ENCODE assay signal across 9 cellular contexts in genomic region chrX:72130762-72131231, GRCh38. TPM values are rescaled to one million over a fixed set of nuclear protein-coding genes. Genes with fewer than 3 reads are reported as not detected.
DNase-seq lines count a peak whose midpoint lies in the region; ATAC-seq and TF ChIP-seq lines count a peak whose summit lies in the region.
"Had no signal": no experiment of that assay in that cellular context is flagged by ENCODE, and none has a peak within 500 bp of the region (broad histone marks: within the 10 kb centered on the region; RNA-seq: fewer than 3 reads in every experiment).

No MANE protein-coding gene starts in this region.

- DNase-seq in GM23338 (ENCODE audit: low spot score) (peak; percentile 55), cardiac fibroblast (ENCODE audit: low read depth in 2 of 2) (no peak), kidney epithelial cell (ENCODE audit: low read depth) (no peak), UCSD-AML1 (lab: John Stamatoyannopoulos, UW; ENCODE audit: unreplicated experiment) (no peak), SW 1271 (lab: John Stamatoyannopoulos, UW) (no peak), GM03348 (ENCODE audit: low spot score) (no peak)
- no peak for DNase-seq in stimulated activated naive B cell treated with anti-CD40 and anti-IgM and Interleukin-4, amounts not matched to agents 10 μg/mL and 1 μg/mL and 100 μg/mL, for 72 hours
- DNase-seq in activated CD4-positive, alpha-beta T cell treated with anti-CD3 and anti-CD28 coated beads, Interleukin-2, amount 50 U/mL, for 48 hours = no peak
- DNase-seq: SJCRH30 had no signal

- H3K27ac ChIP-seq in GM23338 (ENCODE audit: low read depth) = no peak overlapping the region
- H3K27ac ChIP-seq: SJCRH30 had no signal

- H3K27me3 Mint-ChIP-seq in GM23338 (ENCODE audit: insufficient read depth, low read depth, poor library complexity) = peaks cover 48% of the 10 kb centered on the region
- peaks cover 38 to 46% of the 10 kb centered on the region in 2 donors for H3K27me3 Mint-ChIP-seq in stimulated activated naive B cell treated with anti-CD40 and anti-IgM and Interleukin-4, amounts not matched to agents 10 μg/mL and 1 μg/mL and 100 μg/mL, for 72 hours

- H3K4me3 ChIP-seq in GM23338 = peak overlapping the region; percentile 58
- H3K4me3 ChIP-seq in cardiac fibroblast (replicated peaks in 1 of 2; ENCODE audit: low read depth in 2 of 2, low read length in 2 of 2) = peak overlapping the region; percentile 35 to 53
- H3K4me3 ChIP-seq in kidney epithelial cell (ENCODE audit: low read depth, low read length) = peak overlapping the region; percentile 38

- peaks cover 17% of the 10 kb centered on the region for H3K9me3 Mint-ChIP-seq in GM23338
- H3K9me3 Mint-ChIP-seq in stimulated activated naive B cell treated with anti-CD40 and anti-IgM and Interleukin-4, amounts not matched to agents 10 μg/mL and 1 μg/mL and 100 μg/mL, for 72 hours = no peaks in the 10 kb centered on the region

- no peak overlapping the region for H3K27ac Mint-ChIP-seq in GM23338
- no peak overlapping the region for H3K27ac Mint-ChIP-seq in stimulated activated naive B cell treated with anti-CD40 and anti-IgM and Interleukin-4, amounts not matched to agents 10 μg/mL and 1 μg/mL and 100 μg/mL, for 72 hours

- H3K4me2 ChIP-seq in GM23338 = peak overlapping the region; percentile 79

- no peak overlapping the region for H2AFZ ChIP-seq in GM23338

- H3F3A ChIP-seq in GM23338 (replicated peaks; ENCODE audit: low read depth) = no peaks in the 10 kb centered on the region

- peaks cover 9% of the 10 kb centered on the region for H3K4me1 ChIP-seq in GM23338 (ENCODE audit: insufficient read depth)

- H3K36me3 ChIP-seq in GM23338 (ENCODE audit: insufficient read depth) (no peaks in the 10 kb centered on the region), kidney epithelial cell (ENCODE audit: control insufficient read depth, insufficient read depth, low read length) (no peaks in the 10 kb centered on the region)
- H3K36me3 ChIP-seq: SJCRH30 had no signal

- H3K36me3 Mint-ChIP-seq in GM23338 (ENCODE audit: low read depth) = peaks cover 24% of the 10 kb centered on the region
- no peaks in the 10 kb centered on the region for H3K36me3 Mint-ChIP-seq in stimulated activated naive B cell treated with anti-CD40 and anti-IgM and Interleukin-4, amounts not matched to agents 10 μg/mL and 1 μg/mL and 100 μg/mL, for 72 hours

- H3K27me3 ChIP-seq in GM23338 (ENCODE audit: insufficient read depth) (peaks cover 49% of the 10 kb centered on the region), kidney epithelial cell (ENCODE audit: control insufficient read depth, insufficient read depth, low read length) (peaks cover 3% of the 10 kb centered on the region)
- H3K27me3 ChIP-seq: SJCRH30 had no signal

- peaks cover 25% of the 10 kb centered on the region for H3K4me1 Mint-ChIP-seq in GM23338
- H3K4me1 Mint-ChIP-seq in stimulated activated naive B cell treated with anti-CD40 and anti-IgM and Interleukin-4, amounts not matched to agents 10 μg/mL and 1 μg/mL and 100 μg/mL, for 72 hours = peaks cover 5 to 11% of the 10 kb centered on the region in 2 donors

- no peaks in the 10 kb centered on the region for H3K79me2 ChIP-seq in GM23338 (replicated peaks; ENCODE audit: insufficient read depth)

- H4K20me1 ChIP-seq in GM23338 (replicated peaks; ENCODE audit: insufficient read depth) = no peaks in the 10 kb centered on the region

- H3K4me3 Mint-ChIP-seq in GM23338 = peak overlapping the region; percentile 66
- H3K4me3 Mint-ChIP-seq in stimulated activated naive B cell treated with anti-CD40 and anti-IgM and Interleukin-4, amounts not matched to agents 10 μg/mL and 1 μg/mL and 100 μg/mL, for 72 hours = peak overlapping the region; percentile 39 to 74

- TF ChIP-seq CTCF in GM23338 (conservative IDR thresholded peaks at IDR 0.05; ENCODE audit: low read depth in 2 of 2) (no peak), cardiac fibroblast (IDR thresholded peaks at IDR 0.05; ENCODE audit: low read depth, low read length) (no peak), kidney epithelial cell (IDR thresholded peaks at IDR 0.05; ENCODE audit: insufficient read depth, low read length, poor library complexity, severe bottlenecking) (no peak)

- peak; percentile 60 for ATAC-seq in GM23338
- ATAC-seq in stimulated activated naive B cell treated with anti-CD40 and anti-IgM and Interleukin-4, amounts not matched to agents 10 μg/mL and 1 μg/mL and 100 μg/mL, for 72 hours (replicated peaks) = no peak

- no peaks in the 10 kb centered on the region for H3K9me2 ChIP-seq in GM23338 (ENCODE audit: insufficient read depth)

TF ChIP-seq in GM23338, 12 proteins besides CTCF, POLR2A, EP300 and RAD21 (continues in another document):
- TF ChIP-seq ETS1 (IDR thresholded peaks at IDR 0.05) = no peak
- TF ChIP-seq NANOG (IDR thresholded peaks at IDR 0.05; ENCODE audit: borderline replicate concordance) = no peak
- TF ChIP-seq ZNF114 (CRISPR knock-in tag; IDR thresholded peaks at IDR 0.05) = no peak
- no peak for TF ChIP-seq JUNB (IDR thresholded peaks at IDR 0.05; ENCODE audit: unreplicated experiment)
- TF ChIP-seq, protein P1, sequence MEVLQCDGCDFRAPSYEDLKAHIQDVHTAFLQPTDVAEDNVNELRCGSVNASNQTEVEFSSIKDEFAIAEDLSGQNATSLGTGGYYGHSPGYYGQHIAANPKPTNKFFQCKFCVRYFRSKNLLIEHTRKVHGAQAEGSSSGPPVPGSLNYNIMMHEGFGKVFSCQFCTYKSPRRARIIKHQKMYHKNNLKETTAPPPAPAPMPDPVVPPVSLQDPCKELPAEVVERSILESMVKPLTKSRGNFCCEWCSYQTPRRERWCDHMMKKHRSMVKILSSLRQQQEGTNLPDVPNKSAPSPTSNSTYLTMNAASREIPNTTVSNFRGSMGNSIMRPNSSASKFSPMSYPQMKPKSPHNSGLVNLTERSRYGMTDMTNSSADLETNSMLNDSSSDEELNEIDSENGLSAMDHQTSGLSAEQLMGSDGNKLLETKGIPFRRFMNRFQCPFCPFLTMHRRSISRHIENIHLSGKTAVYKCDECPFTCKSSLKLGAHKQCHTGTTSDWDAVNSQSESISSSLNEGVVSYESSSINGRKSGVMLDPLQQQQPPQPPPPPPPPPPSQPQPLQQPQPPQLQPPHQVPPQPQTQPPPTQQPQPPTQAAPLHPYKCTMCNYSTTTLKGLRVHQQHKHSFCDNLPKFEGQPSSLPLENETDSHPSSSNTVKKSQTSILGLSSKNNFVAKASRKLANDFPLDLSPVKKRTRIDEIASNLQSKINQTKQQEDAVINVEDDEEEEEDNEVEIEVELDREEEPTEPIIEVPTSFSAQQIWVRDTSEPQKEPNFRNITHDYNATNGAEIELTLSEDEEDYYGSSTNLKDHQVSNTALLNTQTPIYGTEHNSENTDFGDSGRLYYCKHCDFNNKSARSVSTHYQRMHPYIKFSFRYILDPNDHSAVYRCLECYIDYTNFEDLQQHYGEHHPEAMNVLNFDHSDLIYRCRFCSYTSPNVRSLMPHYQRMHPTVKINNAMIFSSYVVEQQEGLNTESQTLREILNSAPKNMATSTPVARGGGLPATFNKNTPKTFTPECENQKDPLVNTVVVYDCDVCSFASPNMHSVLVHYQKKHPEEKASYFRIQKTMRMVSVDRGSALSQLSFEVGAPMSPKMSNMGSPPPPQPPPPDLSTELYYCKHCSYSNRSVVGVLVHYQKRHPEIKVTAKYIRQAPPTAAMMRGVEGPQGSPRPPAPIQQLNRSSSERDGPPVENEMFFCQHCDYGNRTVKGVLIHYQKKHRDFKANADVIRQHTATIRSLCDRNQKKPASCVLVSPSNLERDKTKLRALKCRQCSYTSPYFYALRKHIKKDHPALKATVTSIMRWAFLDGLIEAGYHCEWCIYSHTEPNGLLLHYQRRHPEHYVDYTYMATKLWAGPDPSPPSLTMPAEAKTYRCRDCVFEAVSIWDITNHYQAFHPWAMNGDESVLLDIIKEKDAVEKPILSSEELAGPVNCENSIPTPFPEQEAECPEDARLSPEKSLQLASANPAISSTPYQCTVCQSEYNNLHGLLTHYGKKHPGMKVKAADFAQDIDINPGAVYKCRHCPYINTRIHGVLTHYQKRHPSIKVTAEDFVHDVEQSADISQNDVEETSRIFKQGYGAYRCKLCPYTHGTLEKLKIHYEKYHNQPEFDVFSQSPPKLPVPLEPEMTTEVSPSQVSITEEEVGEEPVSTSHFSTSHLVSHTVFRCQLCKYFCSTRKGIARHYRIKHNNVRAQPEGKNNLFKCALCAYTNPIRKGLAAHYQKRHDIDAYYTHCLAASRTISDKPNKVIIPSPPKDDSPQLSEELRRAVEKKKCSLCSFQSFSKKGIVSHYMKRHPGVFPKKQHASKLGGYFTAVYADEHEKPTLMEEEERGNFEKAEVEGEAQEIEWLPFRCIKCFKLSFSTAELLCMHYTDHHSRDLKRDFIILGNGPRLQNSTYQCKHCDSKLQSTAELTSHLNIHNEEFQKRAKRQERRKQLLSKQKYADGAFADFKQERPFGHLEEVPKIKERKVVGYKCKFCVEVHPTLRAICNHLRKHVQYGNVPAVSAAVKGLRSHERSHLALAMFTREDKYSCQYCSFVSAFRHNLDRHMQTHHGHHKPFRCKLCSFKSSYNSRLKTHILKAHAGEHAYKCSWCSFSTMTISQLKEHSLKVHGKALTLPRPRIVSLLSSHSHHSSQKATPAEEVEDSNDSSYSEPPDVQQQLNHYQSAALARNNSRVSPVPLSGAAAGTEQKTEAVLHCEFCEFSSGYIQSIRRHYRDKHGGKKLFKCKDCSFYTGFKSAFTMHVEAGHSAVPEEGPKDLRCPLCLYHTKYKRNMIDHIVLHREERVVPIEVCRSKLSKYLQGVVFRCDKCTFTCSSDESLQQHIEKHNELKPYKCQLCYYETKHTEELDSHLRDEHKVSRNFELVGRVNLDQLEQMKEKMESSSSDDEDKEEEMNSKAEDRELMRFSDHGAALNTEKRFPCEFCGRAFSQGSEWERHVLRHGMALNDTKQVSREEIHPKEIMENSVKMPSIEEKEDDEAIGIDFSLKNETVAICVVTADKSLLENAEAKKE (CRISPR knock-in tag; IDR thresholded peaks at IDR 0.05) = no peak
- no peak for TF ChIP-seq ZNF331 (CRISPR knock-in tag; IDR thresholded peaks at IDR 0.05; ENCODE audit: low read depth)

RNA-seq across cellular contexts. Expression of gene RTL5, which starts 0.9 kb away (rescaled TPM):
- total RNA-seq in GM23338 (2014; rRNA removed; shearing (Covaris generic)) = 0.35 and 0.94 TPM in 2 replicates
- polyA plus RNA-seq in GM23338 (2016; fragmentation: Nextera tagmentation; extraction: Ambion mirVana) = 0.31 and 0.52 TPM in 2 replicates
- 2.3 and 2.7 TPM in 2 replicates for total RNA-seq in kidney epithelial cell

RNA-seq across cellular contexts. Expression of gene PIN4, which starts 50.8 kb away (rescaled TPM):
- 3.5 and 7.2 TPM in 2 replicates for total RNA-seq in GM23338 (2014; rRNA removed; shearing (Covaris generic))
- 72.5 and 80.6 TPM in 2 replicates for polyA plus RNA-seq in GM23338 (2016; fragmentation: Nextera tagmentation; extraction: Ambion mirVana)
- 7.1 and 9.0 TPM in 2 replicates for total RNA-seq in kidney epithelial cell
